8 cellular contexts compared by ENCODE assay signal in genomic region chrX:1391370-1391706, GRCh38.
DNase-seq lines count a peak whose midpoint lies in the region; ATAC-seq and TF ChIP-seq lines count a peak whose summit lies in the region.

No MANE protein-coding gene starts in this region.

- ATAC-seq in GM19351 (IDR thresholded peaks at IDR 0.05; ENCODE audit: unreplicated experiment): no peak

- peak overlapping the region; percentile 98 for H3K4me3 ChIP-seq in WERI-Rb-1 (ENCODE audit: low read depth, low read length)
- H3K4me3 ChIP-seq in retinal pigment epithelial cell (ENCODE audit: low read length): peak overlapping the region; percentile 85

- TF ChIP-seq CTCF in WERI-Rb-1 (IDR thresholded peaks at IDR 0.05; ENCODE audit: low read depth, low read length) (no peak), retinal pigment epithelial cell (conservative IDR thresholded peaks at IDR 0.05; ENCODE audit: low read depth, low read length) (no peak)

- H3K27ac ChIP-seq in WERI-Rb-1: peak overlapping the region; percentile 99

- peaks cover 70% of the 10 kb centered on the region for H3K36me3 ChIP-seq in WERI-Rb-1

- H3K27me3 ChIP-seq in WERI-Rb-1 (ENCODE audit: insufficient read depth, low read depth, severe bottlenecking): no peaks in the 10 kb centered on the region

- H3K9me3 ChIP-seq in WERI-Rb-1 (ENCODE audit: severe bottlenecking): no peaks in the 10 kb centered on the region

- DNase-seq in stimulated activated CD4-positive, alpha-beta T cell treated with anti-CD3 and anti-CD28 coated beads, TNF-alpha, amount 100 ng/mL, for 1 hour (ENCODE audit: low read depth in 3 of 3, low spot score in 1 of 3): peak in 2 of 3 donors; percentile 91 to 95
- DNase-seq in stimulated activated CD4-positive, alpha-beta T cell treated with anti-CD3 and anti-CD28 coated beads, Interleukin-2, amount 100 ng/mL, for 48 hours: no peak
- peak; percentile 89 for DNase-seq in WERI-Rb-1
- peak; percentile 96 for DNase-seq in germinal center (ENCODE audit: low spot score)
- no peak for DNase-seq in retinal pigment epithelial cell (ENCODE audit: low read depth)
- no peak for DNase-seq in DMS 273 (lab: John Stamatoyannopoulos, UW; ENCODE audit: unreplicated experiment)
- DNase-seq in retina: no peak

Comparison
In these comparisons a context has a peak if more than half of its experiments do, and no peak if none do; other contexts are left out.
1. DNase-seq: peak in stimulated activated CD4-positive, alpha-beta T cell treated with anti-CD3 and anti-CD28 coated beads, TNF-alpha, amount 100 ng/mL, for 1 hour (2 of 3), WERI-Rb-1 (single experiment) and germinal center (single experiment); none in stimulated activated CD4-positive, alpha-beta T cell treated with anti-CD3 and anti-CD28 coated beads, Interleukin-2, amount 100 ng/mL, for 48 hours (0 of 2), retinal pigment epithelial cell (single experiment), DMS 273 (single experiment) and retina (single experiment).